ENCODE assay signal across 8 cellular contexts in genomic region chr2:26184555-26185303, GRCh38. TPM values are rescaled to one million over a fixed set of nuclear protein-coding genes. Genes with fewer than 3 reads are reported as not detected.
A peak's percentile ranks its signal among the peaks of the same experiment; 100 is the strongest.
DNase-seq lines count a peak whose midpoint lies in the region; ATAC-seq and TF ChIP-seq lines count a peak whose summit lies in the region.

No MANE protein-coding gene starts in this region.

- H3K18ac ChIP-seq in IMR-90 (ENCODE audit: low read depth, low read length), result no peak overlapping the region

- H2AK5ac ChIP-seq in IMR-90 (ENCODE audit: low read depth, low read length), result peak overlapping the region; percentile 52; the same call in 1 of the 2 replicates

- no peaks in the 10 kb centered on the region for H3K36me3 Mint-ChIP-seq in CD4-positive, CD25-positive, alpha-beta regulatory T cell
- no peaks in the 10 kb centered on the region for H3K36me3 Mint-ChIP-seq in activated CD4-positive, alpha-beta T cell treated with anti-CD3 and anti-CD28 coated beads, Interleukin-2, amount 10 ng/mL, durations not matched to agents 7 days and 5 days (ENCODE audit: low read depth)

- peaks cover 17% of the 10 kb centered on the region for H3K27me3 Mint-ChIP-seq in CD4-positive, CD25-positive, alpha-beta regulatory T cell
- peaks cover 15% of the 10 kb centered on the region for H3K27me3 Mint-ChIP-seq in activated CD4-positive, alpha-beta T cell treated with anti-CD3 and anti-CD28 coated beads, Interleukin-2, amount 10 ng/mL, durations not matched to agents 7 days and 5 days

- intact Hi-C loops in IMR-90 (cut with micrococcal nuclease), result loop anchor here (1.0 kb wide), 1 partner anchor 233 kb away; no protein-coding TSS in a partner anchor

- H3K9me3 Mint-ChIP-seq in CD4-positive, CD25-positive, alpha-beta regulatory T cell, result no peaks in the 10 kb centered on the region
- H3K9me3 Mint-ChIP-seq in activated CD4-positive, alpha-beta T cell treated with anti-CD3 and anti-CD28 coated beads, Interleukin-2, amount 10 ng/mL, durations not matched to agents 7 days and 5 days, result no peaks in the 10 kb centered on the region

- no peak overlapping the region for H3K9ac ChIP-seq in IMR-90 (ENCODE audit: low read depth, low read length)

- BruUV-seq in IMR-90 (replicated peaks; lab: Mats Ljungman, UMichigan), result no TSS peak

- no peaks in the 10 kb centered on the region for H3K36me3 ChIP-seq in CD4-positive, CD25-positive, alpha-beta regulatory T cell (ENCODE audit: control insufficient read depth, insufficient read depth, low read length)
- no peaks in the 10 kb centered on the region for H3K36me3 ChIP-seq in IMR-90 (ENCODE audit: control insufficient read depth, insufficient read depth, low read length)

- H4K20me1 ChIP-seq in IMR-90 (ENCODE audit: insufficient read depth, low read length), result 0 out of 2 replicates have a peak, but pooled peaks cover 3% of the 10 kb centered on the region

- POLR2A ChIA-PET in IMR-90 (lab: Charles Lee; ENCODE audit: unreplicated experiment), result no interaction called here
- POLR2A ChIA-PET in activated CD4-positive, alpha-beta T cell treated with anti-CD3 and anti-CD28 coated beads, Interleukin-2, amount 10 ng/mL, durations not matched to agents 7 days and 5 days (lab: Charles Lee), result interaction anchor here (0.5 to 1.2 kb wide), 4 partner anchors 59 to 369 kb away, joined by 3 to 6 read pairs (median 3); partner anchors contain the start of gene ADGRF3

- CTCF ChIA-PET in IMR-90 (lab: Yijun Ruan, JAX), result interaction anchor here (0.5 to 0.8 kb wide), 3 partner anchors 10 to 327 kb away, joined by 3 to 4 read pairs (median 3); no protein-coding TSS in a partner anchor
- CTCF ChIA-PET in activated CD4-positive, alpha-beta T cell treated with anti-CD3 and anti-CD28 coated beads, Interleukin-2, amount 10 ng/mL, durations not matched to agents 7 days and 5 days (lab: Charles Lee), result interaction anchor here (0.6 to 3.5 kb wide), 27 partner anchors 8 to 347 kb away, joined by 3 to 24 read pairs (median 4); partner anchors contain the start of genes GAREM2, KIF3C and SELENOI

- TF ChIP-seq RAD21 in IMR-90 (IDR thresholded peaks at IDR 0.05; ENCODE audit: low read length), result peak; percentile 49

- peak overlapping the region; percentile 94 to 98 for H4K8ac ChIP-seq in IMR-90 (ENCODE audit: low read depth in 2 of 2, low read length in 2 of 2)

- H3K4me2 ChIP-seq in IMR-90 (ENCODE audit: low read depth, low read length), result peak overlapping the region; percentile 50

- peak overlapping the region; percentile 72; the same call in 1 of the 2 replicates for H3K4ac ChIP-seq in IMR-90 (ENCODE audit: low read depth, low read length)

- H3K4me1 ChIP-seq in CD4-positive, CD25-positive, alpha-beta regulatory T cell (ENCODE audit: control insufficient read depth, insufficient read depth, low read length, poor library complexity, severe bottlenecking), result peaks cover 14% of the 10 kb centered on the region
- H3K4me1 ChIP-seq in IMR-90 (ENCODE audit: control insufficient read depth, insufficient read depth, low read length), result no peaks in the 10 kb centered on the region

- peaks cover 4 to 34% (median 19%) of the 10 kb centered on the region in 4 donors for H3K4me1 Mint-ChIP-seq in CD4-positive, CD25-positive, alpha-beta regulatory T cell
- H3K4me1 Mint-ChIP-seq in activated CD4-positive, alpha-beta T cell treated with anti-CD3 and anti-CD28 coated beads, Interleukin-2, amount 10 ng/mL, durations not matched to agents 7 days and 5 days, result peaks cover 15% of the 10 kb centered on the region

- peak overlapping the region; percentile 64; the same call in 1 of the 2 replicates for H2BK120ac ChIP-seq in IMR-90 (ENCODE audit: low read depth, low read length)

- WGBS in IMR-90 (ENCODE audit: extremely low coverage in 2 of 2, insufficient read length in 1 of 2), 2 experiments, result 10% methylated on average over 77 of the region's 114 CpGs; no CpG with 5 or more reads in 1 of the 2 experiments

- peak overlapping the region; percentile 68; the same call in 1 of the 2 replicates for H4K91ac ChIP-seq in IMR-90 (ENCODE audit: insufficient read depth, low read depth, low read length)

- no peak for TF ChIP-seq POLR2A in IMR-90 (IDR thresholded peaks at IDR 0.05; ENCODE audit: low read depth, low read length)

- H2BK5ac ChIP-seq in IMR-90 (ENCODE audit: low read depth, low read length, poor library complexity, severe bottlenecking), result no peak overlapping the region

- peak overlapping the region; percentile 71; the same call in 1 of the 2 replicates for H3K23ac ChIP-seq in IMR-90 (ENCODE audit: low read depth, low read length)

- peaks cover 10% of the 10 kb centered on the region; the same call in 1 of the 2 replicates for H3K9me1 ChIP-seq in IMR-90 (ENCODE audit: insufficient read depth, low read length)

- peak; percentile 72 to 92 (median 86) for DNase-seq in CD4-positive, CD25-positive, alpha-beta regulatory T cell
- peak; percentile 78 for DNase-seq in IMR-90
- DNase-seq in activated CD4-positive, alpha-beta T cell treated with anti-CD3 and anti-CD28 coated beads, Interleukin-2, amount 10 ng/mL, durations not matched to agents 7 days and 5 days, result peak; percentile 88
- DNase-seq in ecto neural progenitor cell (ENCODE audit: low spot score), result peak; percentile 89
- DNase-seq in mesenteric fat pad (ENCODE audit: low spot score), result peak; percentile 97
- peak; percentile 54 to 71 for DNase-seq in stimulated activated CD8-positive, alpha-beta memory T cell treated with anti-CD3 and anti-CD28 coated beads, Interleukin-15, amount 100 ng/mL, for 4 hours (ENCODE audit: low read depth in 2 of 2)
- no peak for DNase-seq in globus pallidus (ENCODE audit: low spot score)

- dilution Hi-C loops in IMR-90 (cut with HindIII; ENCODE audit: low sequenced_read_pairs, unreplicated experiment), result no loop called here

- no peak overlapping the region for H2BK15ac ChIP-seq in IMR-90 (ENCODE audit: low read depth, low read length)

- in situ Hi-C loops in IMR-90 (cut with MboI; ENCODE audit: low sequenced_read_pairs), result no loop called here

- no peaks in the 10 kb centered on the region for H3K9me3 ChIP-seq in CD4-positive, CD25-positive, alpha-beta regulatory T cell (ENCODE audit: control insufficient read depth in 2 of 2, low read length in 2 of 2)
- no peaks in the 10 kb centered on the region for H3K9me3 ChIP-seq in IMR-90 (ENCODE audit: control insufficient read depth, insufficient read depth, low read length)

- no peak overlapping the region for H3K56ac ChIP-seq in IMR-90 (ENCODE audit: extremely low read depth, insufficient read depth, low read length)

- peak overlapping the region in 2 of 3 donors; percentile 76 to 80 for H3K27ac Mint-ChIP-seq in CD4-positive, CD25-positive, alpha-beta regulatory T cell
- H3K27ac Mint-ChIP-seq in activated CD4-positive, alpha-beta T cell treated with anti-CD3 and anti-CD28 coated beads, Interleukin-2, amount 10 ng/mL, durations not matched to agents 7 days and 5 days, result peak overlapping the region; percentile 84

- peak overlapping the region; percentile 79 to 88 (median 86) for H3K4me3 Mint-ChIP-seq in CD4-positive, CD25-positive, alpha-beta regulatory T cell
- peak overlapping the region; percentile 75 for H3K4me3 Mint-ChIP-seq in activated CD4-positive, alpha-beta T cell treated with anti-CD3 and anti-CD28 coated beads, Interleukin-2, amount 10 ng/mL, durations not matched to agents 7 days and 5 days

- no peak overlapping the region for H3K4me3 ChIP-seq in CD4-positive, CD25-positive, alpha-beta regulatory T cell (ENCODE audit: low read depth, low read length)
- peak overlapping the region; percentile 40 for H3K4me3 ChIP-seq in IMR-90 (ENCODE audit: insufficient read depth, low read depth, low read length)

- TF ChIP-seq CTCF in IMR-90 (conservative IDR thresholded peaks at IDR 0.05; ENCODE audit: low read depth, low read length), result peak; percentile 74

- no peak overlapping the region for H2BK20ac ChIP-seq in IMR-90 (ENCODE audit: low read depth, low read length)

- peak; percentile 98 for ATAC-seq in CD4-positive, CD25-positive, alpha-beta regulatory T cell (ENCODE audit: low read depth in 2 of 2)
- ATAC-seq in GM19455 (IDR thresholded peaks at IDR 0.05; ENCODE audit: unreplicated experiment) (peak; percentile 75), IMR-90 (ENCODE audit: low read depth) (peak; percentile 98)

- H3K14ac ChIP-seq in IMR-90 (replicated peaks; ENCODE audit: low read depth, low read length), result peak overlapping the region; percentile 79

- H3K27me3 ChIP-seq in CD4-positive, CD25-positive, alpha-beta regulatory T cell (ENCODE audit: control insufficient read depth, insufficient read depth, low read length), result no peaks in the 10 kb centered on the region
- no peaks in the 10 kb centered on the region; the same call in 1 of the 2 replicates for H3K27me3 ChIP-seq in IMR-90 (ENCODE audit: control insufficient read depth, insufficient read depth, low read length)

- H2AFZ ChIP-seq in IMR-90 (replicated peaks; ENCODE audit: low read length, poor library complexity), result peak overlapping the region; percentile 97

- H3K27ac ChIP-seq in CD4-positive, CD25-positive, alpha-beta regulatory T cell (ENCODE audit: insufficient read depth, low read length, poor library complexity, severe bottlenecking), result peak overlapping the region; percentile 55
- H3K27ac ChIP-seq in IMR-90 (ENCODE audit: insufficient read depth, low read length), result no peak overlapping the region; the same call in 1 of the 2 replicates

- H3K79me1 ChIP-seq in IMR-90 (ENCODE audit: low read depth in 1 of 2, low read length in 2 of 2), result no peaks in the 10 kb centered on the region

- H2AK9ac ChIP-seq in IMR-90 (replicated peaks; ENCODE audit: low read depth, low read length, poor library complexity), result peak overlapping the region; percentile 84

- H4K5ac ChIP-seq in IMR-90 (ENCODE audit: low read depth, low read length), result peak overlapping the region; percentile 70

TF ChIP-seq in IMR-90, 13 proteins besides CTCF, POLR2A, EP300 and RAD21 (continues in another document):
- no peak for TF ChIP-seq FOS (IDR thresholded peaks at IDR 0.05; ENCODE audit: low read depth, low read length)

RNA-seq across cellular contexts. Expression of gene GAREM2, which starts 11.8 kb away (rescaled TPM):
- 4.0 TPM for total RNA-seq in CD4-positive, CD25-positive, alpha-beta regulatory T cell
- 1 to 10 TPM in 3 of 4 donors, under 1 TPM in 1; 0.77 to 1.7 (median 1.2) TPM for polyA plus RNA-seq in CD4-positive, CD25-positive, alpha-beta regulatory T cell
- total RNA-seq in IMR-90 (2012; rRNA removed) (0.28 and 0.36 TPM in 2 replicates), mesenteric fat pad (6.8 TPM)
- 1.7 and 1.8 TPM in 2 replicates for polyA plus RNA-seq in IMR-90 (2012; rRNA removed)
- 1.1 and 2.3 TPM in 2 replicates for polyA plus RNA-seq in IMR-90 (2012; cell fraction: cytosol; rRNA removed)
- 3.2 and 10.4 TPM in 2 replicates for polyA plus RNA-seq in IMR-90 (2012; cell fraction: nucleus; rRNA removed; ENCODE audit: low replicate concordance)
- total RNA-seq in activated CD4-positive, alpha-beta T cell treated with anti-CD3 and anti-CD28 coated beads, Interleukin-2, amount 10 ng/mL, durations not matched to agents 7 days and 5 days, result 1 to 10 TPM; 2.9 to 3.5 TPM

RNA-seq across cellular contexts. Expression of gene HADHA, which starts 59.7 kb away (rescaled TPM):
- total RNA-seq in CD4-positive, CD25-positive, alpha-beta regulatory T cell, result 68.8 TPM
- 100 to 1,000 TPM; 127 to 140 (median 131) TPM for polyA plus RNA-seq in CD4-positive, CD25-positive, alpha-beta regulatory T cell
- 111 TPM in 2 replicates for total RNA-seq in IMR-90 (2012; rRNA removed)
- 50.4 and 52.7 TPM in 2 replicates for polyA plus RNA-seq in IMR-90 (2012; rRNA removed)
- polyA plus RNA-seq in IMR-90 (2012; cell fraction: cytosol; rRNA removed), result 19.6 and 40.0 TPM in 2 replicates
- polyA plus RNA-seq in IMR-90 (2012; cell fraction: nucleus; rRNA removed; ENCODE audit: low replicate concordance), result 16.9 and 44.8 TPM in 2 replicates
- total RNA-seq in activated CD4-positive, alpha-beta T cell treated with anti-CD3 and anti-CD28 coated beads, Interleukin-2, amount 10 ng/mL, durations not matched to agents 7 days and 5 days, result 100 to 1,000 TPM; 117 to 124 TPM
- total RNA-seq in mesenteric fat pad, result 220 TPM
